ENCODE assay signal across 3 cellular contexts in the genomic region with DNA sequence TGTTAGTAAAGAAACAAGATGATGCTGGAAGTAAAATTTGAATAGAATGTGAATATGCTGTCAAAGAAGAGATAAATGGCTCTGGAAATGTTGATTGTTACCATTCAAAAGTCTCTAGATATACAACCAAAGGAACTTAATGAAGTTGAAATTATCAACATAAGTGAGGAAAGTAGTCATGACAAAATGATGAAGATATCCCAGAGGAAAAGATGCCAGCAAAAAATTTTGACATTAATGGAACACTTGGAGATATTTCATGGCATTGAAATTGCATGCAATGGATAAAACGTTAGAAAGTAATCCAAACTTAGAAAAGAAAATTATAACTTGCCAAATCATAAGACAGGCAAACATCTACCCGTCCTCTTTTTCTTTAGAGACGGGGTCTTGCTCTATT.
"Had no signal": no experiment of that assay in that cellular context is flagged by ENCODE, and none has a peak within 500 bp of the region (broad histone marks: within the 10 kb centered on the region; RNA-seq: fewer than 3 reads in every experiment).

No MANE protein-coding gene starts in this region.

- DNase-seq: GDM1, GF-D8 had no signal

- H3K4me3 ChIP-seq: GM12878 had no signal
